Comparison of ENCODE assay signal across 21 cellular contexts in the genomic region with DNA sequence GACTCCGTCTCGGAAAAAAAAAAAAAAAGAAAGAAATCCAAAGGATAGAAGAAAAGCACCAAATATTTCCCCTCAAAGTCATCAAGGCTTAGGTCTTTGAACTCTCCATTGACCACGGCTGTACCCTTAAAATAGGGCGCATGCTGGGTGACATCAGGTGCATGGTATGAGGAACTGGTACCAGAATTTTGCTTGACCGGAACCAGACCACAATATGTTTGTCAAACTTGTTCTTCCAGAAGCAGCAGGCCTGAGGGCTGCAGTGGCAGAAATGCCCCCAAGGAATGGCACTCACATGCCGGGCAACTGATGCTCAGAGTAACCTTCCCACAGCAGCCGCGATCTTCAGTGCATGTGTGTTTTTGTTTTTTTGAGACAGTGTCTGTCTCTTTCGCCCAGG. TPM values are rescaled to one million over a fixed set of nuclear protein-coding genes. Genes with fewer than 3 reads are reported as not detected.
DNase-seq lines count a peak whose midpoint lies in the region; ATAC-seq and TF ChIP-seq lines count a peak whose summit lies in the region.
"Had no signal": no experiment of that assay in that cellular context is flagged by ENCODE, and none has a peak within 500 bp of the region (broad histone marks: within the 10 kb centered on the region; RNA-seq: fewer than 3 reads in every experiment).

No MANE protein-coding gene starts in this region.

- H2BK5ac ChIP-seq in neuronal stem cell (ENCODE audit: low read length) = no peak overlapping the region

- no TSS peak for BruUV-seq in mammary epithelial cell (replicated peaks; lab: Mats Ljungman, UMichigan)

- no peak overlapping the region for H2AFZ ChIP-seq in mammary epithelial cell (ENCODE audit: low read depth, low read length)
- no peak overlapping the region for H2AFZ ChIP-seq in neuronal stem cell (ENCODE audit: low read length)

- H2BK12ac ChIP-seq in neuronal stem cell (ENCODE audit: low read length) = no peak overlapping the region

- no peaks in the 10 kb centered on the region for H3K9me3 ChIP-seq in mammary epithelial cell (replicated peaks; ENCODE audit: insufficient read depth, low read length)
- no peaks in the 10 kb centered on the region for H3K9me3 ChIP-seq in neuronal stem cell (replicated peaks in 1 of 2; ENCODE audit: control insufficient read depth in 2 of 2, insufficient read depth in 1 of 2, low read depth in 1 of 2, low read length in 2 of 2)
- H3K9me3 ChIP-seq: adrenal gland, spleen had no signal

- peaks cover 3% of the 10 kb centered on the region for H3K79me1 ChIP-seq in neuronal stem cell (ENCODE audit: low read depth, low read length)

- POLR2A ChIA-PET in naive thymus-derived CD8-positive, alpha-beta T cell (lab: Charles Lee) = no interaction called here

- no peaks in the 10 kb centered on the region for H3K4me1 ChIP-seq in mammary epithelial cell (ENCODE audit: insufficient read depth, low read length)
- H3K4me1 ChIP-seq in neuronal stem cell (ENCODE audit: control insufficient read depth in 2 of 2, insufficient read depth in 1 of 2, low read depth in 1 of 2, low read length in 2 of 2) = no peaks in the 10 kb centered on the region
- H3K4me1 ChIP-seq: adrenal gland, spleen had no signal

- H3K27ac Mint-ChIP-seq in naive thymus-derived CD8-positive, alpha-beta T cell = no peak overlapping the region
- H3K27ac Mint-ChIP-seq: T-helper 2 cell treated with Interferon-gamma antibody and Interleukin-4, amounts not matched to agents 5 μg/mL and 100 μg/mL, for 36 hours had no signal

- H3K9me3 Mint-ChIP-seq in naive thymus-derived CD8-positive, alpha-beta T cell = no peaks in the 10 kb centered on the region
- H3K9me3 Mint-ChIP-seq: CD4-positive, CD25-positive, alpha-beta regulatory T cell; T-helper 2 cell treated with Interferon-gamma antibody and Interleukin-4, amounts not matched to agents 5 μg/mL and 100 μg/mL, for 36 hours had no signal

- H3K4ac ChIP-seq in neuronal stem cell (ENCODE audit: low read length) = no peak overlapping the region

- no peak overlapping the region for H3K14ac ChIP-seq in neuronal stem cell (ENCODE audit: low read length)

- H3K36me3 ChIP-seq in mammary epithelial cell (ENCODE audit: insufficient read depth, low read length) = peaks cover 14% of the 10 kb centered on the region
- H3K36me3 ChIP-seq in neuronal stem cell (replicated peaks in 1 of 2; ENCODE audit: control insufficient read depth in 2 of 2, insufficient read depth in 2 of 2, low read length in 2 of 2) = peaks cover 21 to 68% of the 10 kb centered on the region in 2 donors
- H3K36me3 ChIP-seq: adrenal gland had no signal

- peaks cover 2 to 7% (median 4%) of the 10 kb centered on the region in 4 donors for H3K4me1 Mint-ChIP-seq in naive thymus-derived CD8-positive, alpha-beta T cell

- no peak for TF ChIP-seq CTCF in mammary epithelial cell (conservative IDR thresholded peaks at IDR 0.05 in 1 of 2, IDR thresholded peaks at IDR 0.05 in 1 of 2; ENCODE audit: extremely low read depth in 1 of 2, insufficient read depth in 1 of 2, low read depth in 1 of 2, low read length in 2 of 2)

- no peak overlapping the region for H2BK15ac ChIP-seq in neuronal stem cell (ENCODE audit: low read length)

- H3K9ac ChIP-seq in mammary epithelial cell (ENCODE audit: insufficient read depth, low read length) = no peak overlapping the region
- H3K9ac ChIP-seq in neuronal stem cell (ENCODE audit: low read depth, low read length, poor library complexity) = no peak overlapping the region
- H3K9ac ChIP-seq: KMS-11 had no signal

- no peak overlapping the region for H3K4me3 ChIP-seq in mammary epithelial cell (replicated peaks in 1 of 3; ENCODE audit: insufficient read depth in 1 of 3, low read depth in 2 of 3, low read length in 3 of 3)
- no peak overlapping the region for H3K4me3 ChIP-seq in neuronal stem cell (ENCODE audit: low read length in 2 of 2)
- H3K4me3 ChIP-seq: adrenal gland, spleen had no signal

- H4K91ac ChIP-seq in neuronal stem cell (ENCODE audit: low read depth, low read length, poor library complexity) = no peak overlapping the region

- H3K23ac ChIP-seq in neuronal stem cell (ENCODE audit: low read depth, low read length, poor library complexity) = no peak overlapping the region

- no peak overlapping the region for H2AK5ac ChIP-seq in neuronal stem cell (ENCODE audit: low read depth, low read length)

- no peak overlapping the region for H4K8ac ChIP-seq in neuronal stem cell (ENCODE audit: low read depth, low read length)

- CTCF ChIA-PET in mammary epithelial cell (lab: Charles Lee; ENCODE audit: low non-redundant PET) = no interaction called here

- TF ChIP-seq EP300 in Ishikawa (IDR thresholded peaks at IDR 0.05; ENCODE audit: borderline replicate concordance) = peak; percentile 63; the same call in 1 of the 2 replicates

- peaks cover 0 to 21% (median 5%) of the 10 kb centered on the region in 3 donors for H3K36me3 Mint-ChIP-seq in naive thymus-derived CD8-positive, alpha-beta T cell

- WGBS in mammary epithelial cell (ENCODE audit: low coverage, missing lambda C conversion rate) = 87% methylated on average over 7 of the region's 9 CpGs
- WGBS in neuronal stem cell (ENCODE audit: extremely low coverage in 2 of 2, insufficient read length in 2 of 2, insufficient replicate concordance in 1 of 2), 2 donors = no CpG with 5 or more reads among the region's 9 CpGs

- dilution Hi-C loops in mammary epithelial cell (cut with HindIII; ENCODE audit: low sequenced_read_pairs) = no loop called here

- no peak for ATAC-seq in naive thymus-derived CD8-positive, alpha-beta T cell
- ATAC-seq: activated CD4-positive, CD25-positive, alpha-beta regulatory T cell treated with anti-CD3 and anti-CD28 coated beads, Interleukin-2, amount 50 U/mL, for 24 hours had no signal

- H2BK120ac ChIP-seq in neuronal stem cell (ENCODE audit: low read depth, low read length) = no peak overlapping the region

- H3K27me3 ChIP-seq in mammary epithelial cell (ENCODE audit: insufficient read depth, low read length) (no peaks in the 10 kb centered on the region), neuronal stem cell (ENCODE audit: control insufficient read depth in 3 of 3, insufficient read depth in 3 of 3, low read depth in 1 of 3, low read length in 3 of 3) (no peaks in the 10 kb centered on the region)
- H3K27me3 ChIP-seq: adrenal gland, spleen had no signal

- peaks cover 79% of the 10 kb centered on the region for H3K79me2 ChIP-seq in mammary epithelial cell (ENCODE audit: insufficient read depth, low read length)

- in situ Hi-C loops in ACHN (cut with HindIII; ENCODE audit: low pct_ligation_motif_present, low pct_unique_long_range_greater_than_20kb, low sequenced_read_pairs) = no loop called here
- in situ Hi-C loops in mammary epithelial cell (cut with MboI; ENCODE audit: low sequenced_read_pairs in 2 of 2) = no loop called here

- H3K18ac ChIP-seq in neuronal stem cell (ENCODE audit: low read length) = no peak overlapping the region

- H4K20me1 ChIP-seq in mammary epithelial cell (ENCODE audit: insufficient read depth, low read length) = no peaks in the 10 kb centered on the region

- TF ChIP-seq RAD21 in Ishikawa (IDR thresholded peaks at IDR 0.05; ENCODE audit: low read depth) = no peak

- H3K27ac ChIP-seq in mammary epithelial cell (ENCODE audit: insufficient read depth, low read depth, low read length) (no peak overlapping the region), neuronal stem cell (replicated peaks; ENCODE audit: low read length) (no peak overlapping the region)
- H3K27ac ChIP-seq: adrenal gland, KMS-11, spleen had no signal

- intact Hi-C loops in mammary epithelial cell (cut with micrococcal nuclease) = no loop called here

- H3K4me3 Mint-ChIP-seq in naive thymus-derived CD8-positive, alpha-beta T cell = no peak overlapping the region
- H3K4me3 Mint-ChIP-seq: CD4-positive, CD25-positive, alpha-beta regulatory T cell; T-helper 2 cell treated with Interferon-gamma antibody and Interleukin-4, amounts not matched to agents 5 μg/mL and 100 μg/mL, for 36 hours had no signal

- H3K4me2 ChIP-seq in mammary epithelial cell (ENCODE audit: insufficient read depth, low read depth, low read length) = no peak overlapping the region
- no peak overlapping the region for H3K4me2 ChIP-seq in neuronal stem cell (ENCODE audit: insufficient read depth, low read length, poor library complexity, severe bottlenecking)
- H3K4me2 ChIP-seq: KMS-11 had no signal

- DNase-seq in ACHN (peak; percentile 19), mammary epithelial cell (peak; percentile 56), mucosa of gallbladder (ENCODE audit: low spot score) (peak; percentile 52), DMS79 treated with DMSO at 0.1 percent for 48 hours (lab: John Stamatoyannopoulos, UW) (no peak), neuronal stem cell (ENCODE audit: low spot score) (no peak)
- no peak for DNase-seq in naive thymus-derived CD8-positive, alpha-beta T cell
- DNase-seq in stimulated activated CD4-positive, alpha-beta T cell treated with anti-CD3 and anti-CD28 coated beads, Interleukin-4, amount 100 ng/mL, for 1 hour = no peak
- DNase-seq: activated CD8-positive, alpha-beta memory T cell treated with anti-CD3 and anti-CD28 coated beads for 24 hours; adrenal gland; CD4-positive, CD25-positive, alpha-beta regulatory T cell; central memory CD4-positive, alpha-beta T cell; DMS79; effector memory CD4-positive, alpha-beta T cell; mesenchymal stem cell; NCI-H1092 treated with DMSO at 0.1 percent for 48 hours; NCI-H524 treated with DMSO at 0.1 percent for 48 hours; spleen had no signal

- H3K27me3 Mint-ChIP-seq in naive thymus-derived CD8-positive, alpha-beta T cell = no peaks in the 10 kb centered on the region
- H3K27me3 Mint-ChIP-seq: CD4-positive, CD25-positive, alpha-beta regulatory T cell had no signal

TF ChIP-seq in Ishikawa, 13 proteins besides CTCF, POLR2A, EP300 and RAD21 (continues in another document):
- TF ChIP-seq, protein P1, sequence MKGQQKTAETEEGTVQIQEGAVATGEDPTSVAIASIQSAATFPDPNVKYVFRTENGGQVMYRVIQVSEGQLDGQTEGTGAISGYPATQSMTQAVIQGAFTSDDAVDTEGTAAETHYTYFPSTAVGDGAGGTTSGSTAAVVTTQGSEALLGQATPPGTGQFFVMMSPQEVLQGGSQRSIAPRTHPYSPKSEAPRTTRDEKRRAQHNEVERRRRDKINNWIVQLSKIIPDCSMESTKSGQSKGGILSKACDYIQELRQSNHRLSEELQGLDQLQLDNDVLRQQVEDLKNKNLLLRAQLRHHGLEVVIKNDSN (IDR thresholded peaks at IDR 0.05) = no peak

RNA-seq across cellular contexts. Expression of gene RCC1, which starts 21.0 kb away (rescaled TPM):
- 10 to 100 TPM; 21.2 to 46.0 TPM for total RNA-seq in mammary epithelial cell
- polyA plus RNA-seq in mammary epithelial cell = 52.3 TPM
- polyA minus RNA-seq in mammary epithelial cell = 54.2 TPM
- total RNA-seq in mucosa of gallbladder = 30.3 TPM
- 10 to 100 TPM; 24.6 to 24.9 TPM for total RNA-seq in naive thymus-derived CD8-positive, alpha-beta T cell
- polyA plus RNA-seq in naive thymus-derived CD8-positive, alpha-beta T cell = 10 to 100 TPM; 11.7 to 16.1 (median 12.2) TPM
- polyA plus RNA-seq in neuronal stem cell (2013, experiment 1 of 2) = 43.1 TPM
- polyA plus RNA-seq in neuronal stem cell (2013, experiment 2 of 2) = 42.3 TPM

RNA-seq across cellular contexts. Expression of gene TRNAU1AP, which starts 26.0 kb away (rescaled TPM):
- total RNA-seq in mammary epithelial cell = 10 to 100 TPM; 21.3 to 36.9 TPM
- polyA plus RNA-seq in mammary epithelial cell = 34.1 TPM
- polyA minus RNA-seq in mammary epithelial cell = 50.4 TPM
- total RNA-seq in mucosa of gallbladder = 19.3 TPM
- 10 to 100 TPM; 35.3 to 42.8 TPM for total RNA-seq in naive thymus-derived CD8-positive, alpha-beta T cell
- polyA plus RNA-seq in naive thymus-derived CD8-positive, alpha-beta T cell = 10 to 100 TPM; 21.5 to 25.3 (median 22.6) TPM
- polyA plus RNA-seq in neuronal stem cell (2013, experiment 1 of 2) = 27.6 TPM
- 26.0 TPM for polyA plus RNA-seq in neuronal stem cell (2013, experiment 2 of 2)

Comparison
In these comparisons a context has a peak if more than half of its experiments do, and no peak if none do; other contexts are left out.
1. DNase-seq: peak in ACHN (single experiment), mammary epithelial cell (single experiment) and mucosa of gallbladder (single experiment); none in naive thymus-derived CD8-positive, alpha-beta T cell (0 of 10), DMS79 treated with DMSO at 0.1 percent for 48 hours (single experiment), neuronal stem cell (single experiment) and stimulated activated CD4-positive, alpha-beta T cell treated with anti-CD3 and anti-CD28 coated beads, Interleukin-4, amount 100 ng/mL, for 1 hour (single experiment).